10 cellular contexts compared by ENCODE assay signal in the genomic region with DNA sequence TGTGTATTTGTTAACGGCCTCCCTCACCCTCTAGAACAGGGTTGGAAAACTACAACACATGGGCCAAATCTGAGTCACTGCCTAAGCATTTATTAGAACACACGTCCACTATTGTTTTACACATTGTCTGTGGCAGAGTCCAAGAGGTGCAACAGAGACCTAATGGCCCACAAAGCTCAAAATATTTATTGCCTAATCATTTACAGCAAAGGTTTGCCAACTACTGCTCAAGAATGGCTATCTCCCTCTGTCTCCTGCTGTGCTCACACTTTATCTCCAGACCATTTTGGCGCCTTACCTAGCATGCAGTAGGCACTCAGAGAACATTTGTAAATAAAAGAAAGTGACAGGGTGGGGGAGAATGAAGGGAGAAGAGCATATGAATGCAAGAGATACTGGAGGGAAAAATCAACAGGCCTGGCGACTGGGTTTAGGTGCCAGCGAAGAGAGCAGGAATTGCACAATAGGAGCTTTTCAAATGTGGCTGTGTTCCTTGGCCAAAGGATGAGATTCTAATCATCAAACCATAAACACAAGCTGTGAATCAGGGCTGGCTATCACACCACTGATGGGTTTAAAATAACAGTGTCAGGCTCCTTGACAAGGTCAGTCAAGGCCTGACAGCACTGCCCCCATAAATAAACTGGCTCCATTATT.
DNase-seq lines count a peak whose midpoint lies in the region; ATAC-seq, FAIRE-seq and TF ChIP-seq lines count a peak whose summit lies in the region.
"Had no signal": no experiment of that assay in that cellular context is flagged by ENCODE, and none has a peak within 500 bp of the region (broad histone marks: within the 10 kb centered on the region; RNA-seq: fewer than 3 reads in every experiment).

No MANE protein-coding gene starts in this region.

- no peak for TF ChIP-seq POLR2A in upper lobe of left lung (IDR thresholded peaks at IDR 0.05)

- 49 to 53% methylated on average over 5 of the region's 5 CpGs for WGBS in upper lobe of left lung, 2 donors

- DNase-seq in NCI-H1092 treated with DMSO at 0.1 percent for 48 hours (lab: John Stamatoyannopoulos, UW) (peak; percentile 80), brain microvascular endothelial cell (peak; percentile 4), iris pigment epithelial cell (ENCODE audit: low read depth) (peak; percentile 21), upper lobe of left lung (no peak), CD1c-positive myeloid dendritic cell (ENCODE audit: extremely low spot score) (no peak), HTR-8/SVneo (ENCODE audit: insufficient read length, low spot score) (no peak)
- DNase-seq: naive thymus-derived CD4-positive, alpha-beta T cell; NCI-H2081 treated with DMSO at 0.1 percent for 48 hours had no signal

- H3K4me3 ChIP-seq in brain microvascular endothelial cell (ENCODE audit: low read depth, low read length) (no peak overlapping the region), upper lobe of left lung (no peak overlapping the region)

- H3K4me1 ChIP-seq in upper lobe of left lung: peaks cover 0 to 17% (median under 1%) of the 10 kb centered on the region in 4 donors

- H3K27ac ChIP-seq in brain microvascular endothelial cell: no peak overlapping the region
- peak overlapping the region in 1 of 4 donors; percentile 20 for H3K27ac ChIP-seq in upper lobe of left lung

- ATAC-seq in upper lobe of left lung (ENCODE audit: low FRiP score in 2 of 2) (peak; percentile 26 to 64), GM19397 (IDR thresholded peaks at IDR 0.05; ENCODE audit: unreplicated experiment) (no peak), HG03469 (IDR thresholded peaks at IDR 0.05; ENCODE audit: unreplicated experiment) (no peak)
- ATAC-seq: naive thymus-derived CD4-positive, alpha-beta T cell had no signal

- peak in 1 of 4 donors; percentile 7 for TF ChIP-seq EP300 in upper lobe of left lung (IDR thresholded peaks at IDR 0.05)

- H3K27me3 ChIP-seq in brain microvascular endothelial cell (replicated peaks): no peaks in the 10 kb centered on the region
- no peaks in the 10 kb centered on the region for H3K27me3 ChIP-seq in upper lobe of left lung

- in situ Hi-C loops in brain microvascular endothelial cell (cut with HindIII; ENCODE audit: low pct_ligation_motif_present, low sequenced_read_pairs): no loop called here

- no peak for TF ChIP-seq CTCF in brain microvascular endothelial cell (IDR thresholded peaks at IDR 0.05; ENCODE audit: low read depth, low read length, missing control alignments)
- no peak for TF ChIP-seq CTCF in upper lobe of left lung (IDR thresholded peaks at IDR 0.05)

- no peaks in the 10 kb centered on the region for H3K9me3 ChIP-seq in upper lobe of left lung

- FAIRE-seq in HTR-8/SVneo (lab: Jason Lieb, UNC): no peak

- no peaks in the 10 kb centered on the region for H3K36me3 ChIP-seq in brain microvascular endothelial cell (replicated peaks)
- no peaks in the 10 kb centered on the region for H3K36me3 ChIP-seq in upper lobe of left lung

Comparison
In these comparisons a context has a peak if more than half of its experiments do, and no peak if none do; other contexts are left out.
1. DNase-seq: peak in NCI-H1092 treated with DMSO at 0.1 percent for 48 hours (single experiment), brain microvascular endothelial cell (single experiment) and iris pigment epithelial cell (single experiment); none in upper lobe of left lung (0 of 2), CD1c-positive myeloid dendritic cell (single experiment) and HTR-8/SVneo (single experiment).
2. ATAC-seq: peak in upper lobe of left lung (2 of 2); none in GM19397 (single experiment) and HG03469 (single experiment).